ENCODE assay signal across 9 cellular contexts in genomic region chr15:67147410-67147949, GRCh38.
DNase-seq lines count a peak whose midpoint lies in the region; ATAC-seq and TF ChIP-seq lines count a peak whose summit lies in the region.
"Had no signal": no experiment of that assay in that cellular context is flagged by ENCODE, and none has a peak within 500 bp of the region (broad histone marks: within the 10 kb centered on the region; RNA-seq: fewer than 3 reads in every experiment).

No MANE protein-coding gene starts in this region.

- peak overlapping the region; percentile 91 for H3K27ac Mint-ChIP-seq in activated naive CD4-positive, alpha-beta T cell treated with anti-CD3 and anti-CD28 coated beads, Interleukin-2, amount 10 ng/mL, durations not matched to agents 7 days and 5 days
- H3K27ac Mint-ChIP-seq in mesothelial cell of epicardium = peak overlapping the region; percentile 90

- no peak for TF ChIP-seq CTCF in brain microvascular endothelial cell (IDR thresholded peaks at IDR 0.05; ENCODE audit: low read depth, low read length, missing control alignments)
- TF ChIP-seq CTCF in mesothelial cell of epicardium (IDR thresholded peaks at IDR 0.05; ENCODE audit: unreplicated experiment) = no peak
- TF ChIP-seq CTCF in transverse colon (IDR thresholded peaks at IDR 0.05) = no peak
- no peak for TF ChIP-seq CTCF in GM10266 (IDR thresholded peaks at IDR 0.05; ENCODE audit: control insufficient read depth, insufficient read depth, low read depth, missing control alignments)

- no peaks in the 10 kb centered on the region for H3K27me3 Mint-ChIP-seq in activated naive CD4-positive, alpha-beta T cell treated with anti-CD3 and anti-CD28 coated beads, Interleukin-2, amount 10 ng/mL, durations not matched to agents 7 days and 5 days
- no peaks in the 10 kb centered on the region for H3K27me3 Mint-ChIP-seq in mesothelial cell of epicardium (ENCODE audit: low read depth)

- no peak for DNase-seq in activated naive CD4-positive, alpha-beta T cell treated with anti-CD3 and anti-CD28 coated beads, Interleukin-2, amount 10 ng/mL, durations not matched to agents 7 days and 5 days
- DNase-seq in activated naive CD4-positive, alpha-beta T cell (lab: John Stamatoyannopoulos, UW) = no peak
- DNase-seq in brain microvascular endothelial cell = no peak
- DNase-seq in mesothelial cell of epicardium (ENCODE audit: low spot score in 2 of 2, unreplicated experiment in 2 of 2) = no peak
- DNase-seq in transverse colon = no peak
- DNase-seq in kidney glomerular epithelial cell (lab: John Stamatoyannopoulos, UW) = no peak
- DNase-seq in GM10266 (ENCODE audit: extremely low spot score) = no peak
- DNase-seq: COR-L47 had no signal

- in situ Hi-C loops in brain microvascular endothelial cell (cut with HindIII; ENCODE audit: low pct_ligation_motif_present, low sequenced_read_pairs) = no loop called here
- in situ Hi-C loops in transverse colon (cut with MboI; ENCODE audit: low pct_ligation_motif_present in 1 of 4, low pct_unique_long_range_greater_than_20kb in 1 of 4, low sequenced_read_pairs in 3 of 4) = no loop called here

- WGBS in transverse colon (ENCODE audit: low coverage in 1 of 2), 2 donors = 33 to 46% methylated on average over 1 to 6 of the region's 6 CpGs

- no peak for ATAC-seq in GM18858 (IDR thresholded peaks at IDR 0.05; ENCODE audit: unreplicated experiment)

- H3K4me1 Mint-ChIP-seq in activated naive CD4-positive, alpha-beta T cell treated with anti-CD3 and anti-CD28 coated beads, Interleukin-2, amount 10 ng/mL, durations not matched to agents 7 days and 5 days = peaks cover 88% of the 10 kb centered on the region
- peaks cover 66% of the 10 kb centered on the region for H3K4me1 Mint-ChIP-seq in mesothelial cell of epicardium

- TF ChIP-seq POLR2A in transverse colon (IDR thresholded peaks at IDR 0.05) = no peak

- H3K9me3 Mint-ChIP-seq in activated naive CD4-positive, alpha-beta T cell treated with anti-CD3 and anti-CD28 coated beads, Interleukin-2, amount 10 ng/mL, durations not matched to agents 7 days and 5 days = no peaks in the 10 kb centered on the region
- H3K9me3 Mint-ChIP-seq in mesothelial cell of epicardium = no peaks in the 10 kb centered on the region

- H3K36me3 ChIP-seq in brain microvascular endothelial cell (replicated peaks) (peaks cover 19% of the 10 kb centered on the region), transverse colon (no peaks in the 10 kb centered on the region)

- H3K4me3 Mint-ChIP-seq in activated naive CD4-positive, alpha-beta T cell treated with anti-CD3 and anti-CD28 coated beads, Interleukin-2, amount 10 ng/mL, durations not matched to agents 7 days and 5 days = peak overlapping the region; percentile 26
- H3K4me3 Mint-ChIP-seq in mesothelial cell of epicardium = no peak overlapping the region

- peaks cover 58 to 83% (median 72%) of the 10 kb centered on the region in 4 donors for H3K4me1 ChIP-seq in transverse colon

- H3K27me3 ChIP-seq in brain microvascular endothelial cell (replicated peaks) = no peaks in the 10 kb centered on the region
- no peaks in the 10 kb centered on the region for H3K27me3 ChIP-seq in transverse colon

- H3K4me3 ChIP-seq in brain microvascular endothelial cell (ENCODE audit: low read depth, low read length) (no peak overlapping the region), transverse colon (no peak overlapping the region)

- H3K27ac ChIP-seq in brain microvascular endothelial cell = peak overlapping the region; percentile 100
- H3K27ac ChIP-seq in transverse colon = peak overlapping the region; percentile 86 to 89 (median 87)

- CTCF ChIA-PET in activated naive CD4-positive, alpha-beta T cell treated with anti-CD3 and anti-CD28 coated beads, Interleukin-2, amount 10 ng/mL, durations not matched to agents 7 days and 5 days (lab: Charles Lee) = interaction anchor here (1.0 to 1.1 kb wide), 2 partner anchors 34 to 46 kb away, joined by 3 read pairs; no protein-coding TSS in a partner anchor

- H3K9me3 ChIP-seq in transverse colon = no peaks in the 10 kb centered on the region

- H3K36me3 Mint-ChIP-seq in activated naive CD4-positive, alpha-beta T cell treated with anti-CD3 and anti-CD28 coated beads, Interleukin-2, amount 10 ng/mL, durations not matched to agents 7 days and 5 days = peaks cover 17% of the 10 kb centered on the region
- no peaks in the 10 kb centered on the region for H3K36me3 Mint-ChIP-seq in mesothelial cell of epicardium

- intact Hi-C loops in transverse colon (cut with DNase I; ENCODE audit: low total_unique reads) = no loop called here

- TF ChIP-seq EP300 in transverse colon (IDR thresholded peaks at IDR 0.05; ENCODE audit: low read depth) = no peak
